8 cellular contexts compared by ENCODE assay signal in genomic region chr3:150603888-150604319, GRCh38. TPM values are rescaled to one million over a fixed set of nuclear protein-coding genes. Genes with fewer than 3 reads are reported as not detected.
DNase-seq lines count a peak whose midpoint lies in the region; ATAC-seq and TF ChIP-seq lines count a peak whose summit lies in the region.

No MANE protein-coding gene starts in this region.

- no peaks in the 10 kb centered on the region for H3K27me3 ChIP-seq in CD4-positive, alpha-beta memory T cell (ENCODE audit: insufficient read depth, low read length)
- H3K27me3 ChIP-seq in HL-60 (ENCODE audit: insufficient read depth, poor library complexity, severe bottlenecking) (no peaks in the 10 kb centered on the region), iPS-20b (ENCODE audit: insufficient read depth, low read length) (no peaks in the 10 kb centered on the region)

- peak overlapping the region; percentile 97 for H3K27ac ChIP-seq in CD4-positive, alpha-beta memory T cell (ENCODE audit: low read depth, low read length)
- H3K27ac ChIP-seq in HL-60 (replicated peaks) (peak overlapping the region; percentile 79), iPS-20b (ENCODE audit: low read length) (no peak overlapping the region)

- ATAC-seq in stimulated activated memory B cell treated with anti-CD40 and anti-IgM and Interleukin-4, amounts not matched to agents 10 μg/mL and 1 μg/mL and 100 μg/mL, for 72 hours: no peak
- ATAC-seq in GM21723 (IDR thresholded peaks at IDR 0.05; ENCODE audit: unreplicated experiment): no peak

- H3K4me3 Mint-ChIP-seq in CD4-positive, alpha-beta memory T cell: peak overlapping the region; percentile 92 to 98 (median 96)
- H3K4me3 Mint-ChIP-seq in activated naive CD8-positive, alpha-beta T cell: peak overlapping the region; percentile 98
- peak overlapping the region; percentile 88 for H3K4me3 Mint-ChIP-seq in stimulated activated memory B cell treated with anti-CD40 and anti-IgM and Interleukin-4, amounts not matched to agents 10 μg/mL and 1 μg/mL and 100 μg/mL, for 72 hours

- peaks cover 40 to 83% (median 65%) of the 10 kb centered on the region in 4 donors for H3K4me1 Mint-ChIP-seq in CD4-positive, alpha-beta memory T cell
- H3K4me1 Mint-ChIP-seq in activated naive CD8-positive, alpha-beta T cell (ENCODE audit: low read depth): peaks cover 77% of the 10 kb centered on the region
- H3K4me1 Mint-ChIP-seq in stimulated activated memory B cell treated with anti-CD40 and anti-IgM and Interleukin-4, amounts not matched to agents 10 μg/mL and 1 μg/mL and 100 μg/mL, for 72 hours: peaks cover 68% of the 10 kb centered on the region

- no peaks in the 10 kb centered on the region for H3K36me3 ChIP-seq in CD4-positive, alpha-beta memory T cell (ENCODE audit: insufficient read depth, low read length)
- peaks cover 12% of the 10 kb centered on the region; the same call in 1 of the 2 replicates for H3K36me3 ChIP-seq in iPS-20b (ENCODE audit: insufficient read depth, low read depth, low read length)

- CTCF ChIA-PET in CD4-positive, alpha-beta memory T cell (lab: Charles Lee; ENCODE audit: partially characterized antibody): interaction anchor here (2.2 kb wide), 1 partner anchor 160 kb away, joined by 8 read pairs; no protein-coding TSS in a partner anchor

- H3K4me1 ChIP-seq in CD4-positive, alpha-beta memory T cell (ENCODE audit: insufficient read depth, low read length): peaks cover 59% of the 10 kb centered on the region
- peaks cover 30% of the 10 kb centered on the region for H3K4me1 ChIP-seq in iPS-20b (ENCODE audit: insufficient read depth, low read length)

- peak overlapping the region; percentile 97 to 99 (median 98) for H3K27ac Mint-ChIP-seq in CD4-positive, alpha-beta memory T cell
- H3K27ac Mint-ChIP-seq in activated naive CD8-positive, alpha-beta T cell: peak overlapping the region; percentile 98
- H3K27ac Mint-ChIP-seq in stimulated activated memory B cell treated with anti-CD40 and anti-IgM and Interleukin-4, amounts not matched to agents 10 μg/mL and 1 μg/mL and 100 μg/mL, for 72 hours: peak overlapping the region; percentile 94

- no peaks in the 10 kb centered on the region for H3K27me3 Mint-ChIP-seq in CD4-positive, alpha-beta memory T cell
- no peaks in the 10 kb centered on the region for H3K27me3 Mint-ChIP-seq in activated naive CD8-positive, alpha-beta T cell
- H3K27me3 Mint-ChIP-seq in stimulated activated memory B cell treated with anti-CD40 and anti-IgM and Interleukin-4, amounts not matched to agents 10 μg/mL and 1 μg/mL and 100 μg/mL, for 72 hours: no peaks in the 10 kb centered on the region

- DNase-seq in CD4-positive, alpha-beta memory T cell: no peak
- DNase-seq in HL-60 (ENCODE audit: low read depth in 1 of 2, low spot score in 1 of 2) (no peak), NCI-H345 (lab: John Stamatoyannopoulos, UW) (no peak), SHP77 (lab: John Stamatoyannopoulos, UW) (no peak)

- peak overlapping the region; percentile 84; the same call in 1 of the 2 replicates for H3K9ac ChIP-seq in iPS-20b (ENCODE audit: low read depth, low read length)

- TF ChIP-seq CTCF in HL-60 (IDR thresholded peaks at IDR 0.05; ENCODE audit: insufficient read depth, low read length): no peak

- peak overlapping the region; percentile 71 to 91 for H3K4me3 ChIP-seq in CD4-positive, alpha-beta memory T cell (ENCODE audit: low read length in 2 of 2)
- H3K4me3 ChIP-seq in HL-60 (replicated peaks; ENCODE audit: insufficient read depth, low read length): peak overlapping the region; percentile 79
- peak overlapping the region; percentile 75 for H3K4me3 ChIP-seq in iPS-20b (ENCODE audit: low read length)

- no peaks in the 10 kb centered on the region for H3K9me3 ChIP-seq in CD4-positive, alpha-beta memory T cell (ENCODE audit: control insufficient read depth in 1 of 2, low read length in 2 of 2)
- H3K9me3 ChIP-seq in iPS-20b (ENCODE audit: insufficient read depth, low read depth, low read length): no peaks in the 10 kb centered on the region

- intact Hi-C loops in CD4-positive, alpha-beta memory T cell (cut with micrococcal nuclease): loop anchor here (1.0 to 10.0 kb wide), 7 partner anchors 33 to 789 kb away; partner anchors contain the start of genes EIF2A, ERICH6, PFN2 and RNF13

- peaks cover 25 to 42% of the 10 kb centered on the region in 2 donors for H3K36me3 Mint-ChIP-seq in CD4-positive, alpha-beta memory T cell
- peaks cover 23% of the 10 kb centered on the region for H3K36me3 Mint-ChIP-seq in activated naive CD8-positive, alpha-beta T cell
- peaks cover 57% of the 10 kb centered on the region for H3K36me3 Mint-ChIP-seq in stimulated activated memory B cell treated with anti-CD40 and anti-IgM and Interleukin-4, amounts not matched to agents 10 μg/mL and 1 μg/mL and 100 μg/mL, for 72 hours

- H3K9me3 Mint-ChIP-seq in CD4-positive, alpha-beta memory T cell: no peaks in the 10 kb centered on the region
- no peaks in the 10 kb centered on the region for H3K9me3 Mint-ChIP-seq in activated naive CD8-positive, alpha-beta T cell (ENCODE audit: low read depth)
- H3K9me3 Mint-ChIP-seq in stimulated activated memory B cell treated with anti-CD40 and anti-IgM and Interleukin-4, amounts not matched to agents 10 μg/mL and 1 μg/mL and 100 μg/mL, for 72 hours: no peaks in the 10 kb centered on the region

- POLR2A ChIA-PET in CD4-positive, alpha-beta memory T cell (lab: Charles Lee; ENCODE audit: partially characterized antibody): interaction anchor here (0.7 to 3.2 kb wide), 7 partner anchors 10 to 195 kb away, joined by 3 to 77 read pairs (median 23); partner anchors contain the start of genes EIF2A, ERICH6, SERP1 and SIAH2

RNA-seq across cellular contexts. Expression of gene SELENOT, which starts 0.8 kb away (rescaled TPM):
- total RNA-seq in CD4-positive, alpha-beta memory T cell: 10 to 100 TPM; 71.8 to 87.1 TPM
- 100 to 1,000 TPM; 294 to 408 TPM for polyA plus RNA-seq in CD4-positive, alpha-beta memory T cell

RNA-seq across cellular contexts. Expression of gene EIF2A, which starts 57.3 kb away (rescaled TPM):
- 10 to 100 TPM; 90.8 to 95.3 TPM for total RNA-seq in CD4-positive, alpha-beta memory T cell
- 10 to 100 TPM; 49.3 to 58.9 TPM for polyA plus RNA-seq in CD4-positive, alpha-beta memory T cell

RNA-seq across cellular contexts. Expression of gene SERP1, which starts 57.6 kb away (rescaled TPM):
- total RNA-seq in CD4-positive, alpha-beta memory T cell: 100 to 1,000 TPM; 122 to 128 TPM
- polyA plus RNA-seq in CD4-positive, alpha-beta memory T cell: 100 to 1,000 TPM; 107 to 129 TPM
